10 cellular contexts compared by ENCODE assay signal in the genomic region with DNA sequence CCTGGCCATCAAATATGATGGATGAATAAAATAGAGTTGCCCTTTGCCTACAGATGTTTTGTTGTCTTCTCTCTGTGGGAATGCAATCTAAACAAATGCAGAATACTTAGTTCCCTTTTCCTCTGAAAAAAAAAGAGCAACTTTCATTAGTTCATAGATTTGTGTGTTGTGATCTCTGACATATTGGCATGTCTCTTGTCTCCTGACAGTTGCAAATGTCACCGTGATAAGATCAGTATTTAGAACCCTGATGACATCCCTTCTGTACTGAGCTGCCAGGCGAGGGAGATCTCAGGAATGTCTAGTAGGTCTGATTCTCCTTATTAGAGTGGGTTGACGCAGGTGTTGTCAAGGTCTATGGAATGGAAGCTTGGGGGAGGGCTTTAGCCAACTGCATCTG.
"Had no signal": no experiment of that assay in that cellular context is flagged by ENCODE, and none has a peak within 500 bp of the region (broad histone marks: within the 10 kb centered on the region; RNA-seq: fewer than 3 reads in every experiment).

No MANE protein-coding gene starts in this region.

- H3K4me3 ChIP-seq: GM23248, HAP-1, K562 had no signal

- H3K27ac ChIP-seq: GM23248 had no signal

- ATAC-seq: HCT116, K562 had no signal

- H3K4me3 Mint-ChIP-seq: HFFc6 had no signal

- H2AFZ ChIP-seq: GM23248 had no signal

- H3K9me3 ChIP-seq: HAP-1 had no signal

- DNase-seq: GM23248, GOT3, H7, HFFc6, IMR-90, KG1 had no signal

- H3K36me3 ChIP-seq: HAP-1 had no signal

- FAIRE-seq: HTR-8/SVneo, K562 had no signal

- H3K9ac ChIP-seq: GM23248 had no signal

- H3K27ac Mint-ChIP-seq: HFFc6 had no signal

- H3K4me1 ChIP-seq: HAP-1 had no signal
